In genomic region chr1:224736619-224737352, GRCh38 we compare ENCODE assay signal across 8 cellular contexts.
DNase-seq lines count a peak whose midpoint lies in the region; ATAC-seq lines count a peak whose summit lies in the region.

No MANE protein-coding gene starts in this region.

- H3K4me3 ChIP-seq in mesodermal cell (ENCODE audit: extremely low read depth, insufficient read depth, low read length, poor library complexity, severe bottlenecking) = no peak overlapping the region

- 52 to 63% methylated on average over 4 to 11 of the region's 16 CpGs for WGBS in mesodermal cell (ENCODE audit: insufficient coverage in 2 of 2), 2 experiments

- H3K36me3 ChIP-seq in mesodermal cell (ENCODE audit: control insufficient read depth, insufficient read depth, low read length) = peaks cover 18% of the 10 kb centered on the region

- DNase-seq in anterior cingulate cortex (lab: John Stamatoyannopoulos, UW) = peak in 42 of 58 donors; percentile 5 to 51 (median 24)
- no peak for DNase-seq in NOMO-1 treated with dmso at 0.1 percent for 144 hours (lab: John Stamatoyannopoulos, UW; ENCODE audit: unreplicated experiment)
- DNase-seq in NCI-H1048 (lab: John Stamatoyannopoulos, UW) = no peak
- DNase-seq in NCI-H2107 treated with DMSO at 0.1 percent for 48 hours (lab: John Stamatoyannopoulos, UW; ENCODE audit: unreplicated experiment) = no peak
- no peak for DNase-seq in DMS79 (lab: John Stamatoyannopoulos, UW)

- H3K27ac ChIP-seq in mesodermal cell (ENCODE audit: low read depth, low read length, severe bottlenecking) = peak overlapping the region; percentile 23

- peaks cover 24% of the 10 kb centered on the region for H3K4me1 ChIP-seq in mesodermal cell (ENCODE audit: control insufficient read depth, insufficient read depth, low read length, poor library complexity, severe bottlenecking)

- peak; percentile 66 for ATAC-seq in GM19023 (IDR thresholded peaks at IDR 0.05; ENCODE audit: unreplicated experiment)
- peak; percentile 49 for ATAC-seq in HG02884 (IDR thresholded peaks at IDR 0.05; ENCODE audit: unreplicated experiment)

- no peaks in the 10 kb centered on the region for H3K9me3 ChIP-seq in mesodermal cell (ENCODE audit: control insufficient read depth, low read length)

Comparison
In these comparisons a context has a peak if more than half of its experiments do, and no peak if none do; other contexts are left out.
1. DNase-seq: peak in anterior cingulate cortex (42 of 58); none in NOMO-1 treated with dmso at 0.1 percent for 144 hours (single experiment), NCI-H1048 (single experiment), NCI-H2107 treated with DMSO at 0.1 percent for 48 hours (single experiment) and DMS79 (single experiment).